In genomic region chr1:76154213-76154956, GRCh38 we compare ENCODE assay signal across 8 cellular contexts.
DNase-seq lines count a peak whose midpoint lies in the region; ATAC-seq and TF ChIP-seq lines count a peak whose summit lies in the region.

No MANE protein-coding gene starts in this region.

- no peaks in the 10 kb centered on the region for H3K36me3 ChIP-seq in Panc1 (ENCODE audit: control insufficient read depth, insufficient read depth, low read length)

- TF ChIP-seq CTCF in Panc1 (IDR thresholded peaks at IDR 0.05) = peak; percentile 93
- TF ChIP-seq CTCF in neural crest cell (conservative IDR thresholded peaks at IDR 0.05) = peak; percentile 97

- peak; percentile 82 for DNase-seq in Daoy (ENCODE audit: low read depth)
- peak; percentile 76 for DNase-seq in KG1 (lab: John Stamatoyannopoulos, UW)
- DNase-seq in Panc1 (ENCODE audit: low read depth, low spot score) = peak; percentile 64
- peak; percentile 59 to 60 for DNase-seq in activated T-helper 1 cell treated with anti-CD3 and anti-CD28 coated beads, Interleukin-2, amount 50 U/mL, for 16 hours (ENCODE audit: low read depth in 1 of 2, low spot score in 1 of 2)
- DNase-seq in fibroblast of the conjunctiva (ENCODE audit: low read depth) = peak; percentile 50
- peak; percentile 82 for DNase-seq in neural crest cell (ENCODE audit: low read depth, low spot score)
- DNase-seq in stimulated activated naive CD8-positive, alpha-beta T cell treated with anti-CD3 and anti-CD28 coated beads, Interleukin-15, amount 100 ng/mL, for 72 hours = peak; percentile 77 to 82

- H3K27me3 Mint-ChIP-seq in neural crest cell (ENCODE audit: low read depth) = no peaks in the 10 kb centered on the region
- H3K27me3 Mint-ChIP-seq in stimulated activated naive CD8-positive, alpha-beta T cell treated with anti-CD3 and anti-CD28 coated beads, Interleukin-15, amount 100 ng/mL, for 72 hours = no peaks in the 10 kb centered on the region

- H3K4me1 ChIP-seq in Panc1 (ENCODE audit: control insufficient read depth, insufficient read depth, low read length) = no peaks in the 10 kb centered on the region

- peak overlapping the region; percentile 41 to 59 for H3K4me3 ChIP-seq in Panc1 (ENCODE audit: low read depth in 2 of 2, low read length in 2 of 2)

- no peaks in the 10 kb centered on the region for H3K9me3 Mint-ChIP-seq in neural crest cell
- H3K9me3 Mint-ChIP-seq in stimulated activated naive CD8-positive, alpha-beta T cell treated with anti-CD3 and anti-CD28 coated beads, Interleukin-15, amount 100 ng/mL, for 72 hours = no peaks in the 10 kb centered on the region

- peak overlapping the region; percentile 69 for H3K4me3 Mint-ChIP-seq in neural crest cell
- peak overlapping the region; percentile 85 to 91 for H3K4me3 Mint-ChIP-seq in stimulated activated naive CD8-positive, alpha-beta T cell treated with anti-CD3 and anti-CD28 coated beads, Interleukin-15, amount 100 ng/mL, for 72 hours

- in situ Hi-C loops in Panc1 (cut with HindIII; ENCODE audit: low pct_unique_long_range_greater_than_20kb, low sequenced_read_pairs) = no loop called here

- H3K27me3 ChIP-seq in Panc1 (ENCODE audit: control insufficient read depth, insufficient read depth, low read length) = peaks cover 6% of the 10 kb centered on the region; the same call in 1 of the 2 replicates

- peaks cover 21% of the 10 kb centered on the region for H3K4me1 Mint-ChIP-seq in neural crest cell
- peaks cover 15% of the 10 kb centered on the region for H3K4me1 Mint-ChIP-seq in stimulated activated naive CD8-positive, alpha-beta T cell treated with anti-CD3 and anti-CD28 coated beads, Interleukin-15, amount 100 ng/mL, for 72 hours

- no peaks in the 10 kb centered on the region for H3K36me3 Mint-ChIP-seq in neural crest cell (ENCODE audit: low read depth)

- POLR2A ChIA-PET in Panc1 (lab: Charles Lee) = no interaction called here

- intact Hi-C loops in Panc1 (cut with micrococcal nuclease; ENCODE audit: unreplicated experiment) = loop anchor here (2.0 to 5.0 kb wide), 2 partner anchors 246 to 973 kb away; no protein-coding TSS in a partner anchor

- no TSS peak for BruUV-seq in Panc1 (replicated peaks; lab: Mats Ljungman, UMichigan)

- no peaks in the 10 kb centered on the region for H3K9me3 ChIP-seq in Panc1 (ENCODE audit: control insufficient read depth, insufficient read depth, low read depth, low read length)

- peak; percentile 97 for ATAC-seq in GM21825 (IDR thresholded peaks at IDR 0.05; ENCODE audit: unreplicated experiment)
- ATAC-seq in Panc1 = peak; percentile 98
- ATAC-seq in stimulated activated naive CD8-positive, alpha-beta T cell treated with anti-CD3 and anti-CD28 coated beads, Interleukin-15, amount 100 ng/mL, for 72 hours = peak; percentile 91

- CTCF ChIA-PET in Panc1 (lab: Charles Lee) = interaction anchor here (0.7 kb wide), 1 partner anchor 1311 kb away, joined by 3 read pairs; no protein-coding TSS in a partner anchor

- H3K27ac Mint-ChIP-seq in neural crest cell (ENCODE audit: unreplicated experiment) = peak overlapping the region; percentile 51
- peak overlapping the region; percentile 92 to 95 for H3K27ac Mint-ChIP-seq in stimulated activated naive CD8-positive, alpha-beta T cell treated with anti-CD3 and anti-CD28 coated beads, Interleukin-15, amount 100 ng/mL, for 72 hours

- no peak overlapping the region for H3K27ac ChIP-seq in Panc1 (ENCODE audit: low read length)
